10 cellular contexts compared by ENCODE assay signal in genomic region chr20:41650221-41650948, GRCh38. TPM values are rescaled to one million over a fixed set of nuclear protein-coding genes. Genes with fewer than 3 reads are reported as not detected.
A peak's percentile ranks its signal among the peaks of the same experiment; 100 is the strongest.
DNase-seq lines count a peak whose midpoint lies in the region; ATAC-seq and TF ChIP-seq lines count a peak whose summit lies in the region.
"Had no signal": no experiment of that assay in that cellular context is flagged by ENCODE, and none has a peak within 500 bp of the region (broad histone marks: within the 10 kb centered on the region; RNA-seq: fewer than 3 reads in every experiment).

No MANE protein-coding gene starts in this region.

- H3K9me3 Mint-ChIP-seq in naive thymus-derived CD4-positive, alpha-beta T cell: peaks cover 0 to 2% (median 0%) of the 10 kb centered on the region in 11 donors

- H3K36me3 ChIP-seq in naive thymus-derived CD4-positive, alpha-beta T cell (ENCODE audit: control insufficient read depth in 2 of 3, insufficient read depth in 3 of 3, low read length in 3 of 3): no peaks in the 10 kb centered on the region

- DNase-seq in NCI-H128 (lab: John Stamatoyannopoulos, UW; ENCODE audit: unreplicated experiment) (peak; percentile 55), NCI-H524 treated with DMSO at 0.1 percent for 48 hours (lab: John Stamatoyannopoulos, UW) (peak; percentile 79)
- DNase-seq in activated CD4-positive, CD25-positive, alpha-beta regulatory T cell (lab: John Stamatoyannopoulos, UW): no peak
- DNase-seq in naive thymus-derived CD4-positive, alpha-beta T cell: no peak
- DNase-seq: activated CD4-positive, alpha-beta T cell treated with anti-CD3 and anti-CD28 coated beads for 4 hours; activated naive CD4-positive, alpha-beta T cell treated with Interleukin-2 at 50 U/mL for 16 hours had no signal

- H3K27me3 ChIP-seq in naive thymus-derived CD4-positive, alpha-beta T cell (ENCODE audit: control insufficient read depth in 2 of 2, insufficient read depth in 2 of 2, low read length in 2 of 2): no peaks in the 10 kb centered on the region

- H3K27ac Mint-ChIP-seq in naive thymus-derived CD4-positive, alpha-beta T cell: no peak overlapping the region

- no peak overlapping the region for H3K4me3 Mint-ChIP-seq in naive thymus-derived CD4-positive, alpha-beta T cell

- POLR2A ChIA-PET in naive thymus-derived CD4-positive, alpha-beta T cell (lab: Charles Lee): no interaction called here

- CTCF ChIA-PET in naive thymus-derived CD4-positive, alpha-beta T cell (lab: Charles Lee): no interaction called here

- H3K4me3 ChIP-seq in naive thymus-derived CD4-positive, alpha-beta T cell (ENCODE audit: low read length): no peak overlapping the region

- peak overlapping the region; percentile 92 for H3K27ac ChIP-seq in C4-2B
- no peak overlapping the region for H3K27ac ChIP-seq in naive thymus-derived CD4-positive, alpha-beta T cell (ENCODE audit: low read depth, low read length)

- TF ChIP-seq CTCF in C4-2B (conservative IDR thresholded peaks at IDR 0.05): no peak

- no peaks in the 10 kb centered on the region for H3K9me3 ChIP-seq in naive thymus-derived CD4-positive, alpha-beta T cell (ENCODE audit: control insufficient read depth in 2 of 3, low read length in 3 of 3)

- no peaks in the 10 kb centered on the region for H3K36me3 Mint-ChIP-seq in naive thymus-derived CD4-positive, alpha-beta T cell

- peaks cover 5 to 8% (median 5%) of the 10 kb centered on the region in 5 donors for H3K27me3 Mint-ChIP-seq in naive thymus-derived CD4-positive, alpha-beta T cell

- intact Hi-C loops in naive thymus-derived CD4-positive, alpha-beta T cell (cut with micrococcal nuclease): no loop called here

- peaks cover 0 to 3% (median 0%) of the 10 kb centered on the region in 7 donors for H3K4me1 Mint-ChIP-seq in naive thymus-derived CD4-positive, alpha-beta T cell

- peak; percentile 84 for ATAC-seq in esophagus mucosa
- ATAC-seq in GM18519 (IDR thresholded peaks at IDR 0.05; ENCODE audit: low FRiP score, unreplicated experiment): no peak
- no peak for ATAC-seq in HG02798 (IDR thresholded peaks at IDR 0.05; ENCODE audit: poor library complexity, unreplicated experiment)
- no peak for ATAC-seq in naive thymus-derived CD4-positive, alpha-beta T cell

- H3K4me1 ChIP-seq in naive thymus-derived CD4-positive, alpha-beta T cell (ENCODE audit: control insufficient read depth in 2 of 2, insufficient read depth in 2 of 2, low read length in 2 of 2): no peaks in the 10 kb centered on the region

RNA-seq across cellular contexts. Expression of gene CHD6, which starts 32.2 kb away (rescaled TPM):
- 16.6 TPM for total RNA-seq in esophagus mucosa
- 100 to 1,000 TPM in 3 of 5 experiments, 10 to 100 TPM in 2; 46.3 to 132 (median 109) TPM for total RNA-seq in naive thymus-derived CD4-positive, alpha-beta T cell
- polyA plus RNA-seq in naive thymus-derived CD4-positive, alpha-beta T cell: 10 to 100 TPM; 63.5 to 79.3 TPM

Comparison
In these comparisons a context has a peak if more than half of its experiments do, and no peak if none do; other contexts are left out.
1. DNase-seq: peak in NCI-H128 (single experiment) and NCI-H524 treated with DMSO at 0.1 percent for 48 hours (single experiment); none in activated CD4-positive, CD25-positive, alpha-beta regulatory T cell (0 of 4) and naive thymus-derived CD4-positive, alpha-beta T cell (0 of 9).